ENCODE assay signal across 28 cellular contexts in the genomic region with DNA sequence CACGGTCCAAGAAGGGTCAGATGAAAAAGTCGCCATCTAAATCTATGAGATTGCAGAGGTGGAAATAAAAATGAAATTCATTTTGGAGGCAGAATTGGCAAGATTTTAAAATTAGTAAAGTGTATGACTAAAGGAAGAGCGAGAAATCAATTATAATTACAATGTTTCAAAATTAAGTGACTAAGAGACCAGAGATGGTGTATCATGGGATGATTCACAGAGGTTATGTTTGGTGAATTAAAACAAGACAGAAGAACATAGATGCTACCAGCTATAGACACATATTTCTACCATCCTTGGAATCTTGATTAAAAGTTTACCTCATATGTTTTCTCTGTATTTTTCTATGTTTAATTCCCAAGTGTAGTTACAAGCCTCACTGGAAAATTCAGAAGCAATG.
"Had no signal": no experiment of that assay in that cellular context is flagged by ENCODE, and none has a peak within 500 bp of the region (broad histone marks: within the 10 kb centered on the region; RNA-seq: fewer than 3 reads in every experiment).

No MANE protein-coding gene starts in this region.

- DNase-seq: activated CD4-positive, alpha-beta T cell treated with anti-CD3 and anti-CD28 coated beads, Interleukin-2, amount 10 ng/mL, durations not matched to agents 24 days and 14 days; activated CD4-positive, alpha-beta T cell treated with anti-CD3 and anti-CD28 coated beads, Interleukin-2, amount 50 U/mL, for 4 hours; activated CD8-positive, alpha-beta T cell treated with anti-CD3 and anti-CD28 coated beads for 36 hours; activated effector memory CD4-positive, alpha-beta T cell treated with anti-CD3 and anti-CD28 coated beads, Interleukin-2, amount 50 U/mL, for 16 hours; activated naive CD4-positive, alpha-beta T cell; activated naive CD4-positive, alpha-beta T cell treated with anti-CD3 and anti-CD28 coated beads, Interleukin-2, amount 50 U/mL, for 16 hours; activated naive CD8-positive, alpha-beta T cell treated with anti-CD3 and anti-CD28 coated beads for 36 hours; activated T-cell treated with anti-CD3 and anti-CD28 coated beads, Interleukin-2, amount 50 U/mL, for 1 hour; activated T-cell treated with anti-CD3 and anti-CD28 coated beads, Interleukin-2, amount 50 U/mL, for 72 hours; amniotic stem cell; aorta; caudate nucleus; cerebellar nuclear complex; NCI-H1105; NCI-H1417 treated with DMSO at 0.1 percent for 48 hours; NCI-H187 treated with DMSO at 0.1 percent for 48 hours; NCI-H345; NCI-H524 treated with DMSO at 0.1 percent for 48 hours; PC-3; Peyer's patch; RPMI8226; SHP77; SJCRH30; T1000 had no signal

- H3K4me3 ChIP-seq: breast epithelium, Peyer's patch, SJCRH30, SK-N-MC had no signal

- H3K9me3 ChIP-seq: breast epithelium, Peyer's patch, SJCRH30 had no signal

- H3K27ac Mint-ChIP-seq: activated CD4-positive, alpha-beta T cell treated with anti-CD3 and anti-CD28 coated beads, Interleukin-2, amount 10 ng/mL, durations not matched to agents 24 days and 14 days; activated CD8-positive, alpha-beta T cell treated with anti-CD3 and anti-CD28 coated beads for 36 hours; activated naive CD8-positive, alpha-beta T cell treated with anti-CD3 and anti-CD28 coated beads for 36 hours; activated T-cell treated with anti-CD3 and anti-CD28 coated beads, Interleukin-2, amount 50 U/mL, for 72 hours; activated T-helper 17 cell treated with anti-CD3 and anti-CD28 coated beads, Interleukin-2, amount 50 U/mL, for 72 hours had no signal

- H3K36me3 Mint-ChIP-seq: activated naive CD8-positive, alpha-beta T cell treated with anti-CD3 and anti-CD28 coated beads for 36 hours had no signal

- ATAC-seq: activated CD8-positive, alpha-beta T cell treated with anti-CD3 and anti-CD28 coated beads for 36 hours; activated T-cell treated with anti-CD3 and anti-CD28 coated beads, Interleukin-2, amount 50 U/mL, for 72 hours; activated T-helper 17 cell treated with anti-CD3 and anti-CD28 coated beads, Interleukin-2, amount 50 U/mL, for 72 hours; PC-3 had no signal

- H3K27ac ChIP-seq: breast epithelium, KMS-11, Peyer's patch, SJCRH30, SK-N-MC had no signal

- H3K36me3 ChIP-seq: breast epithelium, Peyer's patch, SJCRH30 had no signal

- H3K27me3 ChIP-seq: breast epithelium, Peyer's patch, SJCRH30 had no signal

- H3K9me3 Mint-ChIP-seq: activated CD4-positive, alpha-beta T cell treated with anti-CD3 and anti-CD28 coated beads, Interleukin-2, amount 10 ng/mL, durations not matched to agents 24 days and 14 days; activated CD8-positive, alpha-beta T cell treated with anti-CD3 and anti-CD28 coated beads for 36 hours; activated naive CD8-positive, alpha-beta T cell treated with anti-CD3 and anti-CD28 coated beads for 36 hours; activated T-cell treated with anti-CD3 and anti-CD28 coated beads, Interleukin-2, amount 50 U/mL, for 72 hours had no signal

- H3K4me2 ChIP-seq: KMS-11 had no signal

- H3K4me1 Mint-ChIP-seq: activated CD4-positive, alpha-beta T cell treated with anti-CD3 and anti-CD28 coated beads, Interleukin-2, amount 10 ng/mL, durations not matched to agents 24 days and 14 days; activated naive CD8-positive, alpha-beta T cell treated with anti-CD3 and anti-CD28 coated beads for 36 hours; activated T-helper 17 cell treated with anti-CD3 and anti-CD28 coated beads, Interleukin-2, amount 50 U/mL, for 72 hours had no signal

- H3K9ac ChIP-seq: KMS-11 had no signal

- H3K4me1 ChIP-seq: breast epithelium, Peyer's patch, SJCRH30 had no signal

- H3K4me3 Mint-ChIP-seq: activated CD4-positive, alpha-beta T cell treated with anti-CD3 and anti-CD28 coated beads, Interleukin-2, amount 10 ng/mL, durations not matched to agents 24 days and 14 days; activated CD8-positive, alpha-beta T cell treated with anti-CD3 and anti-CD28 coated beads for 36 hours; activated naive CD8-positive, alpha-beta T cell treated with anti-CD3 and anti-CD28 coated beads for 36 hours; activated T-cell treated with anti-CD3 and anti-CD28 coated beads, Interleukin-2, amount 50 U/mL, for 72 hours; activated T-helper 17 cell treated with anti-CD3 and anti-CD28 coated beads, Interleukin-2, amount 50 U/mL, for 72 hours had no signal
